20 cellular contexts compared by ENCODE assay signal in the genomic region with DNA sequence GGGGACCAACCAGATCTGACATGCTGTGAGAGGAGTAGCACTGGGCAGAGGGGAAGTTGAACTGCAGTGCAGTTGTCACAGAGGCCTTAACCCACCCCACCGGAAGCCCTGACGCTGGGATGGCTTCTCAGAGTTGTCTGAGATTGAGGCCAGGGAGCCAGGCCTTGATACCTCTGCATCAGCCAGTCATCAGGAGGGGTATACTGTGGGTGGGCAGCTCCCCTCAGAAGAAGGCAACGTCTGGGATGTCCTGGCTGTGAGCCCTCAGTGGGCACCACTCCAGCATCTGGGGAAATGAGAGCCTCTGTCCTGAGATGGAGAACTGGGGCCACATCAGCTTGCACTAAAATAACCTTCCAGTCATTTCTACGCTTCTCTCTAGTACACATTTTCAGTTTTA. TPM values are rescaled to one million over a fixed set of nuclear protein-coding genes. Genes with fewer than 3 reads are reported as not detected.
DNase-seq lines count a peak whose midpoint lies in the region; ATAC-seq lines count a peak whose summit lies in the region.
"Had no signal": no experiment of that assay in that cellular context is flagged by ENCODE, and none has a peak within 500 bp of the region (broad histone marks: within the 10 kb centered on the region; RNA-seq: fewer than 3 reads in every experiment).

No MANE protein-coding gene starts in this region.

- H3K4me1 Mint-ChIP-seq in CD8-positive, alpha-beta memory T cell = no peaks in the 10 kb centered on the region
- H3K4me1 Mint-ChIP-seq: activated CD4-positive, alpha-beta T cell treated with anti-CD3 and anti-CD28 coated beads, Interleukin-2, amount 10 ng/mL, durations not matched to agents 24 days and 14 days; activated naive CD4-positive, alpha-beta T cell treated with anti-CD3 and anti-CD28 coated beads, Interleukin-2, amount 50 U/mL, for 24 hours had no signal

- H3K27me3 ChIP-seq in mesendoderm (ENCODE audit: insufficient read depth, low read length, poor library complexity) = no peaks in the 10 kb centered on the region
- no peaks in the 10 kb centered on the region for H3K27me3 ChIP-seq in CD8-positive, alpha-beta memory T cell (ENCODE audit: insufficient read depth, low read length, poor library complexity, severe bottlenecking)
- H3K27me3 ChIP-seq: neural progenitor cell had no signal

- no peak overlapping the region for H2BK120ac ChIP-seq in mesendoderm (ENCODE audit: low read depth, low read length)

- no peak overlapping the region for H3K23ac ChIP-seq in mesendoderm (ENCODE audit: low read length)

- H3K27ac ChIP-seq in mesendoderm (ENCODE audit: low read depth, low read length) = no peak overlapping the region
- H3K27ac ChIP-seq in CD8-positive, alpha-beta memory T cell (ENCODE audit: low read depth, low read length) = no peak overlapping the region
- H3K27ac ChIP-seq: 22Rv1, C4-2B, neural progenitor cell had no signal

- peak overlapping the region; percentile 62 for H2AK5ac ChIP-seq in mesendoderm (ENCODE audit: low read length)

- no peak overlapping the region for H2BK5ac ChIP-seq in mesendoderm (ENCODE audit: low read length)

- CTCF ChIA-PET in CD8-positive, alpha-beta memory T cell (lab: Charles Lee) = no interaction called here

- H3K4me1 ChIP-seq in mesendoderm (ENCODE audit: control insufficient read depth, low read depth, low read length) = peaks cover 2% of the 10 kb centered on the region
- no peaks in the 10 kb centered on the region for H3K4me1 ChIP-seq in CD8-positive, alpha-beta memory T cell (ENCODE audit: insufficient read depth, low read length)

- no peak overlapping the region for H3K4me2 ChIP-seq in mesendoderm (ENCODE audit: low read length)
- H3K4me2 ChIP-seq: neural progenitor cell had no signal

- no peaks in the 10 kb centered on the region for H3K36me3 ChIP-seq in mesendoderm (ENCODE audit: control insufficient read depth, insufficient read depth, low read length)
- H3K36me3 ChIP-seq in CD8-positive, alpha-beta memory T cell (ENCODE audit: insufficient read depth, low read length) = no peaks in the 10 kb centered on the region
- H3K36me3 ChIP-seq: neural progenitor cell had no signal

- H3K4ac ChIP-seq in mesendoderm (ENCODE audit: low read depth, low read length) = no peak overlapping the region

- no peaks in the 10 kb centered on the region for H3K79me2 ChIP-seq in mesendoderm (ENCODE audit: control insufficient read depth, insufficient read depth, low read length)

- H3K56ac ChIP-seq in mesendoderm (ENCODE audit: low read length) = peak overlapping the region; percentile 51

- no peaks in the 10 kb centered on the region for H3K79me1 ChIP-seq in mesendoderm (ENCODE audit: low read length)

- no peak overlapping the region for H4K5ac ChIP-seq in mesendoderm (ENCODE audit: low read length)

- POLR2A ChIA-PET in CD8-positive, alpha-beta memory T cell (lab: Charles Lee) = no interaction called here

- WGBS in mesendoderm (ENCODE audit: extremely low coverage, insufficient coverage, low lambda C conversion rate) = no CpG with 5 or more reads among the region's 4 CpGs

- H3K36me3 Mint-ChIP-seq in CD8-positive, alpha-beta memory T cell = no peaks in the 10 kb centered on the region
- H3K36me3 Mint-ChIP-seq: activated naive CD4-positive, alpha-beta T cell treated with anti-CD3 and anti-CD28 coated beads, Interleukin-2, amount 50 U/mL, for 24 hours; brain; neural progenitor cell had no signal

- H2BK15ac ChIP-seq in mesendoderm (replicated peaks; ENCODE audit: low read depth) = no peak overlapping the region

- H3K4me3 ChIP-seq in mesendoderm (ENCODE audit: low read length) = no peak overlapping the region
- no peak overlapping the region for H3K4me3 ChIP-seq in CD8-positive, alpha-beta memory T cell (ENCODE audit: low read length)
- H3K4me3 ChIP-seq: neural progenitor cell had no signal

- no peak overlapping the region for H3K9ac ChIP-seq in mesendoderm (ENCODE audit: low read length)
- H3K9ac ChIP-seq: neural progenitor cell had no signal

- DNase-seq in DMS 273 (lab: John Stamatoyannopoulos, UW; ENCODE audit: unreplicated experiment) (peak; percentile 21), DMS 273 treated with DMSO at 0.1 percent for 48 hours (lab: John Stamatoyannopoulos, UW) (no peak), mesendoderm (no peak), NCI-H345 (lab: John Stamatoyannopoulos, UW) (no peak), AML-193 (lab: John Stamatoyannopoulos, UW) (no peak)
- DNase-seq in CD8-positive, alpha-beta memory T cell = no peak
- DNase-seq: activated CD4-positive, alpha-beta T cell treated with anti-CD3 and anti-CD28 coated beads, Interleukin-2, amount 10 ng/mL, durations not matched to agents 24 days and 14 days; erythroblast; glutamatergic neuron; KG1; NCI-H1417; NCI-H226; stimulated activated CD4-positive, alpha-beta T cell treated with anti-CD3 and anti-CD28 coated beads, Interleukin-1b, Interleukin-23, amount 100 ng/mL, for 48 hours had no signal

- H3K9me3 ChIP-seq in CD8-positive, alpha-beta memory T cell (ENCODE audit: low read length) = no peaks in the 10 kb centered on the region

- no peak overlapping the region for H4K8ac ChIP-seq in mesendoderm (ENCODE audit: low read depth, low read length)

- no peak overlapping the region for H3K18ac ChIP-seq in mesendoderm (ENCODE audit: low read length)

- peaks cover 0 to 3% of the 10 kb centered on the region in 2 donors for H3K27me3 Mint-ChIP-seq in CD8-positive, alpha-beta memory T cell
- H3K27me3 Mint-ChIP-seq: activated naive CD4-positive, alpha-beta T cell treated with anti-CD3 and anti-CD28 coated beads, Interleukin-2, amount 50 U/mL, for 24 hours had no signal

- peak; percentile 40 for ATAC-seq in GM19467 (IDR thresholded peaks at IDR 0.05; ENCODE audit: unreplicated experiment)
- ATAC-seq in HG03280 (IDR thresholded peaks at IDR 0.05; ENCODE audit: unreplicated experiment) = peak; percentile 65

- no peaks in the 10 kb centered on the region for H3K9me3 Mint-ChIP-seq in CD8-positive, alpha-beta memory T cell
- H3K9me3 Mint-ChIP-seq: activated CD4-positive, alpha-beta T cell treated with anti-CD3 and anti-CD28 coated beads, Interleukin-2, amount 10 ng/mL, durations not matched to agents 24 days and 14 days; activated naive CD4-positive, alpha-beta T cell treated with anti-CD3 and anti-CD28 coated beads, Interleukin-2, amount 50 U/mL, for 24 hours; brain had no signal

- H3K4me3 Mint-ChIP-seq in CD8-positive, alpha-beta memory T cell = no peak overlapping the region
- H3K4me3 Mint-ChIP-seq: activated CD4-positive, alpha-beta T cell treated with anti-CD3 and anti-CD28 coated beads, Interleukin-2, amount 10 ng/mL, durations not matched to agents 24 days and 14 days; activated naive CD4-positive, alpha-beta T cell treated with anti-CD3 and anti-CD28 coated beads, Interleukin-2, amount 50 U/mL, for 24 hours; brain; neural progenitor cell had no signal

- H3K27ac Mint-ChIP-seq in CD8-positive, alpha-beta memory T cell = no peak overlapping the region
- H3K27ac Mint-ChIP-seq: activated CD4-positive, alpha-beta T cell treated with anti-CD3 and anti-CD28 coated beads, Interleukin-2, amount 10 ng/mL, durations not matched to agents 24 days and 14 days; activated naive CD4-positive, alpha-beta T cell treated with anti-CD3 and anti-CD28 coated beads, Interleukin-2, amount 50 U/mL, for 24 hours had no signal

RNA-seq across cellular contexts. Expression of gene BCAR3, which starts 47.9 kb away (rescaled TPM):
- polyA plus RNA-seq in mesendoderm (2013, experiment 1 of 2) = 23.5 TPM
- polyA plus RNA-seq in mesendoderm (2013, experiment 2 of 2) = 23.0 TPM
- under 1 TPM; 0.62 to 0.77 TPM for total RNA-seq in CD8-positive, alpha-beta memory T cell
- polyA plus RNA-seq in CD8-positive, alpha-beta memory T cell = 0.32 TPM
